ENCODE assay signal across 23 cellular contexts in the genomic region with DNA sequence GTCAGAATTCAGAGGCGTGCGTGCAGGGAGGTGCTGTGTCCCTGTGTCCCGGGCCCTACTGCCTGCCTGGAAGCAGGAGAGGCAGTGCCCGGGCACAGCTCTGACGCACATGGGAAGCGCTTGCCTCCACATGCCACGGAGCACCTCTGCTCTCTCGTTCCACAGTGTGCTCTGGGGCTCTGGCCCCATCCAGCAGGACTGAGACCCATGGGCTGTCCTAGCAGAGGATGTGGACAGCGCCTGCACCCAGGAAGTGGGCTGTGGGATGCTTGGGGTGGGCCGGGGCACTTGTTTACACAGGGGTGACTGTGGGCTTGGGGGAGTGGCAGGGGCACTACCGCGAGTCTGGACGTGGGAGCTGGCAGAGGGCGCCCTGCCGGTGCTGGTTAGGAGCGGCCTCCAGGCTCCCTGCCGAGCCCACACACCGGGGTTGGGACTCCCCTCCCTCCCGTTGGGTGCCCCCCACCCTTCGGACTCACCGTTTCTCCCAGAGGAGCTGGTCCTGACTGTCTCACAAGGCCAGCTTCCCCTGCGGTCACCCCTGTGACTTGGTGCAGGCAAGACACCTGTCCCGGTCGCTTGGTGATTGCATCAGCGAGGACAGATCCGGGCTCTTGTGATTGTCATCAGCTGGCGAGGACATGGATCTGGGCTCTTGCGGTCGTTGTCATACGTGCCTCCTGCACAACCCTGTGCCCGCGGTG.
DNase-seq lines count a peak whose midpoint lies in the region; ATAC-seq and TF ChIP-seq lines count a peak whose summit lies in the region.
"Had no signal": no experiment of that assay in that cellular context is flagged by ENCODE, and none has a peak within 500 bp of the region (broad histone marks: within the 10 kb centered on the region; RNA-seq: fewer than 3 reads in every experiment).

No MANE protein-coding gene starts in this region.

- CTCF ChIA-PET in activated CD8-positive, alpha-beta T cell treated with anti-CD3 and anti-CD28 coated beads, Interleukin-2, amount 10 ng/mL, durations not matched to agents 7 days and 5 days (lab: Charles Lee) = no interaction called here

- peaks cover 0 to 30% (median 15%) of the 10 kb centered on the region in 4 donors for H3K4me1 ChIP-seq in tibial artery
- H3K4me1 ChIP-seq: A549 had no signal

- in situ Hi-C loops in GM13977 (cut with MboI; ENCODE audit: low pct_unique_long_range_greater_than_20kb, low sequenced_read_pairs, unreplicated experiment) = no loop called here

- no peak for DNase-seq in activated naive CD8-positive, alpha-beta T cell treated with anti-CD3 and anti-CD28 coated beads, Interleukin-2, amount 10 ng/mL, durations not matched to agents 7 days and 5 days
- no peak for DNase-seq in activated naive CD8-positive, alpha-beta T cell treated with anti-CD3 and anti-CD28 coated beads for 36 hours
- DNase-seq in mesenteric fat pad (ENCODE audit: low spot score) (peak; percentile 82), tibial artery (peak; percentile 10 to 57), GM13977 (ENCODE audit: low spot score) (no peak)
- no peak for DNase-seq in activated CD8-positive, alpha-beta T cell treated with anti-CD3 and anti-CD28 coated beads, Interleukin-2, amount 10 ng/mL, durations not matched to agents 7 days and 5 days
- DNase-seq: activated CD4-positive, alpha-beta T cell treated with anti-CD3 and anti-CD28 coated beads, Interleukin-2, amount 10 ng/mL, durations not matched to agents 7 days and 5 days; activated CD8-positive, alpha-beta memory T cell treated with anti-CD3 and anti-CD28 coated beads, Interleukin-2, amount 10 ng/mL, durations not matched to agents 7 days and 5 days; COR-L47; foreskin melanocyte; NCI-H1694 treated with DMSO at 0.1 percent for 48 hours; NCI-H2227 treated with DMSO at 0.1 percent for 48 hours; NCI-H69; nucleus accumbens; SK-N-SH; substantia nigra; uterus had no signal

- no peak overlapping the region for H3K27ac ChIP-seq in tibial artery
- H3K27ac ChIP-seq: A549, uterus had no signal

- no peak overlapping the region for H3K4me3 ChIP-seq in tibial artery
- H3K4me3 ChIP-seq: A549, smooth muscle cell, uterus had no signal

- H3K27me3 ChIP-seq in tibial artery = no peaks in the 10 kb centered on the region
- H3K27me3 ChIP-seq: uterus had no signal

- H3K27ac Mint-ChIP-seq in activated naive CD8-positive, alpha-beta T cell treated with anti-CD3 and anti-CD28 coated beads, Interleukin-2, amount 10 ng/mL, durations not matched to agents 7 days and 5 days = no peak overlapping the region
- H3K27ac Mint-ChIP-seq in activated naive CD8-positive, alpha-beta T cell treated with anti-CD3 and anti-CD28 coated beads for 36 hours = no peak overlapping the region
- no peak overlapping the region for H3K27ac Mint-ChIP-seq in activated CD8-positive, alpha-beta T cell treated with anti-CD3 and anti-CD28 coated beads, Interleukin-2, amount 10 ng/mL, durations not matched to agents 7 days and 5 days
- H3K27ac Mint-ChIP-seq: activated CD8-positive, alpha-beta memory T cell treated with anti-CD3 and anti-CD28 coated beads, Interleukin-2, amount 10 ng/mL, durations not matched to agents 7 days and 5 days; activated naive CD8-positive, alpha-beta T cell; activated T-helper 1 cell treated with anti-CD3 and anti-CD28 coated beads, Interleukin-12 subunit alpha, Interleukin-12 subunit beta, Interleukin-2, Interleukin-4 antibody, amounts not matched to agents 30 ng/mL and 10 ng/mL and 1 ng/mL, durations not matched to agents 14 hours and 24 hours and 36 hours had no signal

- intact Hi-C loops in tibial artery (cut with DNase I; ENCODE audit: low total_unique reads) = no loop called here

- peak; percentile 14 for ATAC-seq in activated naive CD8-positive, alpha-beta T cell treated with anti-CD3 and anti-CD28 coated beads, Interleukin-2, amount 10 ng/mL, durations not matched to agents 7 days and 5 days (ENCODE audit: low read depth)
- ATAC-seq in esophagus mucosa (peak; percentile 79), HG02884 (IDR thresholded peaks at IDR 0.05; ENCODE audit: unreplicated experiment) (no peak)
- no peak for ATAC-seq in activated CD8-positive, alpha-beta T cell treated with anti-CD3 and anti-CD28 coated beads, Interleukin-2, amount 10 ng/mL, durations not matched to agents 7 days and 5 days
- ATAC-seq: A549; activated CD8-positive, alpha-beta memory T cell treated with anti-CD3 and anti-CD28 coated beads, Interleukin-2, amount 10 ng/mL, durations not matched to agents 7 days and 5 days had no signal

- peaks cover 0 to 16% (median 3%) of the 10 kb centered on the region in 3 donors for H3K9me3 ChIP-seq in tibial artery

- POLR2A ChIA-PET in activated naive CD8-positive, alpha-beta T cell treated with anti-CD3 and anti-CD28 coated beads, Interleukin-2, amount 10 ng/mL, durations not matched to agents 7 days and 5 days (lab: Charles Lee) = no interaction called here
- POLR2A ChIA-PET in activated CD8-positive, alpha-beta T cell treated with anti-CD3 and anti-CD28 coated beads, Interleukin-2, amount 10 ng/mL, durations not matched to agents 7 days and 5 days (lab: Charles Lee) = no interaction called here

- H3K27me3 Mint-ChIP-seq in activated naive CD8-positive, alpha-beta T cell treated with anti-CD3 and anti-CD28 coated beads, Interleukin-2, amount 10 ng/mL, durations not matched to agents 7 days and 5 days = no peaks in the 10 kb centered on the region
- no peaks in the 10 kb centered on the region for H3K27me3 Mint-ChIP-seq in activated naive CD8-positive, alpha-beta T cell treated with anti-CD3 and anti-CD28 coated beads for 36 hours
- no peaks in the 10 kb centered on the region for H3K27me3 Mint-ChIP-seq in activated CD8-positive, alpha-beta T cell treated with anti-CD3 and anti-CD28 coated beads, Interleukin-2, amount 10 ng/mL, durations not matched to agents 7 days and 5 days (ENCODE audit: low read depth)
- H3K27me3 Mint-ChIP-seq: activated CD4-positive, alpha-beta T cell treated with anti-CD3 and anti-CD28 coated beads, Interleukin-2, amount 10 ng/mL, durations not matched to agents 7 days and 5 days; activated CD8-positive, alpha-beta memory T cell treated with anti-CD3 and anti-CD28 coated beads, Interleukin-2, amount 10 ng/mL, durations not matched to agents 7 days and 5 days; activated naive CD8-positive, alpha-beta T cell had no signal

- H3K9me3 Mint-ChIP-seq in activated naive CD8-positive, alpha-beta T cell treated with anti-CD3 and anti-CD28 coated beads, Interleukin-2, amount 10 ng/mL, durations not matched to agents 7 days and 5 days = peaks cover 9% of the 10 kb centered on the region
- peaks cover 9% of the 10 kb centered on the region for H3K9me3 Mint-ChIP-seq in activated naive CD8-positive, alpha-beta T cell treated with anti-CD3 and anti-CD28 coated beads for 36 hours
- H3K9me3 Mint-ChIP-seq in activated CD8-positive, alpha-beta T cell treated with anti-CD3 and anti-CD28 coated beads, Interleukin-2, amount 10 ng/mL, durations not matched to agents 7 days and 5 days (ENCODE audit: insufficient read depth) = peaks cover 12% of the 10 kb centered on the region

- no peak for TF ChIP-seq CTCF in tibial artery (IDR thresholded peaks at IDR 0.05)
- TF ChIP-seq CTCF in GM13977 (IDR thresholded peaks at IDR 0.05; ENCODE audit: extremely low read depth, insufficient read depth, missing control alignments) = no peak

- H3K4me3 Mint-ChIP-seq in activated naive CD8-positive, alpha-beta T cell treated with anti-CD3 and anti-CD28 coated beads, Interleukin-2, amount 10 ng/mL, durations not matched to agents 7 days and 5 days = no peak overlapping the region
- H3K4me3 Mint-ChIP-seq in activated naive CD8-positive, alpha-beta T cell treated with anti-CD3 and anti-CD28 coated beads for 36 hours = no peak overlapping the region
- H3K4me3 Mint-ChIP-seq in activated CD8-positive, alpha-beta T cell treated with anti-CD3 and anti-CD28 coated beads, Interleukin-2, amount 10 ng/mL, durations not matched to agents 7 days and 5 days = no peak overlapping the region
- H3K4me3 Mint-ChIP-seq: activated CD4-positive, alpha-beta T cell treated with anti-CD3 and anti-CD28 coated beads, Interleukin-2, amount 10 ng/mL, durations not matched to agents 7 days and 5 days; activated CD8-positive, alpha-beta memory T cell treated with anti-CD3 and anti-CD28 coated beads, Interleukin-2, amount 10 ng/mL, durations not matched to agents 7 days and 5 days; activated naive CD8-positive, alpha-beta T cell; activated T-helper 1 cell treated with anti-CD3 and anti-CD28 coated beads, Interleukin-12 subunit alpha, Interleukin-12 subunit beta, Interleukin-2, Interleukin-4 antibody, amounts not matched to agents 30 ng/mL and 10 ng/mL and 1 ng/mL, durations not matched to agents 14 hours and 24 hours and 36 hours had no signal

- peaks cover 2% of the 10 kb centered on the region for H3K4me1 Mint-ChIP-seq in activated naive CD8-positive, alpha-beta T cell treated with anti-CD3 and anti-CD28 coated beads, Interleukin-2, amount 10 ng/mL, durations not matched to agents 7 days and 5 days
- H3K4me1 Mint-ChIP-seq in activated naive CD8-positive, alpha-beta T cell treated with anti-CD3 and anti-CD28 coated beads for 36 hours = no peaks in the 10 kb centered on the region
- peaks cover 6% of the 10 kb centered on the region for H3K4me1 Mint-ChIP-seq in activated CD8-positive, alpha-beta T cell treated with anti-CD3 and anti-CD28 coated beads, Interleukin-2, amount 10 ng/mL, durations not matched to agents 7 days and 5 days (ENCODE audit: low read depth)
- H3K4me1 Mint-ChIP-seq: activated CD4-positive, alpha-beta T cell treated with anti-CD3 and anti-CD28 coated beads, Interleukin-2, amount 10 ng/mL, durations not matched to agents 7 days and 5 days had no signal

- H3K36me3 ChIP-seq in tibial artery = peaks cover 15 to 57% (median 39%) of the 10 kb centered on the region in 3 donors
- H3K36me3 ChIP-seq: uterus had no signal

- peaks cover 17% of the 10 kb centered on the region for H3K36me3 Mint-ChIP-seq in activated naive CD8-positive, alpha-beta T cell treated with anti-CD3 and anti-CD28 coated beads, Interleukin-2, amount 10 ng/mL, durations not matched to agents 7 days and 5 days
- H3K36me3 Mint-ChIP-seq in activated naive CD8-positive, alpha-beta T cell treated with anti-CD3 and anti-CD28 coated beads for 36 hours = peaks cover 28% of the 10 kb centered on the region
- peaks cover 12% of the 10 kb centered on the region for H3K36me3 Mint-ChIP-seq in activated CD8-positive, alpha-beta T cell treated with anti-CD3 and anti-CD28 coated beads, Interleukin-2, amount 10 ng/mL, durations not matched to agents 7 days and 5 days (ENCODE audit: low read depth)

Comparison
In these comparisons a context has a peak if more than half of its experiments do, and no peak if none do; other contexts are left out.
1. ATAC-seq: peak in activated naive CD8-positive, alpha-beta T cell treated with anti-CD3 and anti-CD28 coated beads, Interleukin-2, amount 10 ng/mL, durations not matched to agents 7 days and 5 days (single experiment) and esophagus mucosa (single experiment); none in activated CD8-positive, alpha-beta T cell treated with anti-CD3 and anti-CD28 coated beads, Interleukin-2, amount 10 ng/mL, durations not matched to agents 7 days and 5 days (single experiment) and HG02884 (single experiment).
2. DNase-seq: peak in mesenteric fat pad (single experiment) and tibial artery (2 of 2); none in activated naive CD8-positive, alpha-beta T cell treated with anti-CD3 and anti-CD28 coated beads, Interleukin-2, amount 10 ng/mL, durations not matched to agents 7 days and 5 days (single experiment), activated naive CD8-positive, alpha-beta T cell treated with anti-CD3 and anti-CD28 coated beads for 36 hours (single experiment), GM13977 (single experiment) and activated CD8-positive, alpha-beta T cell treated with anti-CD3 and anti-CD28 coated beads, Interleukin-2, amount 10 ng/mL, durations not matched to agents 7 days and 5 days (single experiment).